ENCODE assay signal across 8 cellular contexts in the genomic region with DNA sequence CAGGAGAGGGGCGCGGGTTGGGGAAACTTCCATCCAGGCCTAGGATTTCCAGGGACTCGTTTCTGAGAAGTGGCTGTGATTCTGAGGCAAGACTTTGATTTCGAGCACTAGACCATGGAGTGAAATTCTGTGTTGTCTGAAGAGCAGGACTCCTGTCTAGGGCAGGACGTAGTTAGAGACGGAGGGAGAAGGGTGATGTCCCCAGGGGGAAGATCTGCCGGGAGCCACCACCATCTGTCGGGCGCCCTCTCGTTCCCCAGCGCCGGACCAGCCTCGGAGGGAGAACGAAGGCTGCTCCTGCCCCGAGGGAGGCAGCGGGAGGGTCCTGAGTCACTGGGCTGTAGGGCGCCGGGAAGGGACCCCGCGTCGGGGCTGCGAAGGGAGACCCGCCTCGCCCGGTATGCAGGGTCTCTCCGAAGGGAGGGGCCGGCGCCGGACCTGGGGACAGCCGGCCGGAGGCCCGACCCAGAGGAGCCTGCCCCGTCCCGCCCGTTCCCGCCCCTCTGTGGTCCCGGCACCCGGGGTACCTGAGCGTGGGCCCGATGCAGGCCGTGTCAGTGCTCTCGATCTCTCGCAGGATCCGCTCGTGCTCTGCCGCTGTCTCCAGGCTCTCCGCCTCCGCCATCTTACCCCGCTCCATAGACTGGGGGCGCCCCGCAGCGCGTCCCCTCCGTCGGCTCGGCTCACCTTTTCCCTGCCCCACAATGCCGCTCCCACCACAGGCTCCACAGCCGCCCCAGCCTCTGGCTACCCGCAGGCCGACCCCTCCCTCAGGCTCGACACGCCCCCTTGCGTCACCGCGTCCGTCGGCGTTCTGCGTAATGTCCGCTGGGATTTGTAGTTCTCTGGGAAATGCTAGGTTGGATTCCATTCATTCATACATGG. TPM values are rescaled to one million over a fixed set of nuclear protein-coding genes. Genes with fewer than 3 reads are reported as not detected.
DNase-seq lines count a peak whose midpoint lies in the region; ATAC-seq and TF ChIP-seq lines count a peak whose summit lies in the region.

EXOC6B (minus strand) TSS at position 763 of the 885 bp plus-strand sequence.

- ATAC-seq in GM19397 (IDR thresholded peaks at IDR 0.05; ENCODE audit: unreplicated experiment) = peak; percentile 97
- ATAC-seq in HG03565 (IDR thresholded peaks at IDR 0.05; ENCODE audit: unreplicated experiment) = peak; percentile 90
- peak; percentile 88 for ATAC-seq in activated CD8-positive, alpha-beta T cell treated with anti-CD3 and anti-CD28 coated beads for 36 hours
- ATAC-seq in lower lobe of right lung = peak; percentile 98 to 99

- intact Hi-C loops in activated CD8-positive, alpha-beta T cell treated with anti-CD3 and anti-CD28 coated beads for 36 hours (cut with micrococcal nuclease) = no loop called here
- intact Hi-C loops in lower lobe of right lung (cut with DNase I) = no loop called here

- no peaks in the 10 kb centered on the region for H3K9me3 Mint-ChIP-seq in activated CD8-positive, alpha-beta T cell treated with anti-CD3 and anti-CD28 coated beads for 36 hours

- H3K36me3 Mint-ChIP-seq in activated CD8-positive, alpha-beta T cell treated with anti-CD3 and anti-CD28 coated beads for 36 hours (ENCODE audit: low read depth) = peaks cover 5% of the 10 kb centered on the region

- no peaks in the 10 kb centered on the region for H3K9me3 ChIP-seq in lower lobe of right lung

- peak within 1 kb of the TSS; percentile 91 for H3K4me3 Mint-ChIP-seq in activated CD8-positive, alpha-beta T cell treated with anti-CD3 and anti-CD28 coated beads for 36 hours

- CTCF ChIA-PET in activated CD8-positive, alpha-beta T cell treated with anti-CD3 and anti-CD28 coated beads for 36 hours (lab: Charles Lee) = interaction anchor here (1.1 to 2.0 kb wide), 2 partner anchors 13 to 38 kb away, joined by 3 to 4 read pairs; no protein-coding TSS in a partner anchor

- H3K27me3 Mint-ChIP-seq in activated CD8-positive, alpha-beta T cell treated with anti-CD3 and anti-CD28 coated beads for 36 hours = peaks cover 1% of the 10 kb centered on the region

- H3K27ac Mint-ChIP-seq in activated CD8-positive, alpha-beta T cell treated with anti-CD3 and anti-CD28 coated beads for 36 hours = peak within 1 kb of the TSS; percentile 75

- H3K4me1 Mint-ChIP-seq in activated CD8-positive, alpha-beta T cell treated with anti-CD3 and anti-CD28 coated beads for 36 hours (ENCODE audit: low read depth) = peaks cover 34% of the 10 kb centered on the region

- POLR2A ChIA-PET in activated CD8-positive, alpha-beta T cell treated with anti-CD3 and anti-CD28 coated beads for 36 hours (lab: Charles Lee) = no interaction called here

- H3K4me3 ChIP-seq in lower lobe of right lung = peak within 1 kb of the TSS; percentile 85

- no peaks in the 10 kb centered on the region for H3K27me3 ChIP-seq in lower lobe of right lung (ENCODE audit: low read depth)

- H3K4me1 ChIP-seq in lower lobe of right lung = peaks cover 9% of the 10 kb centered on the region

- H3K36me3 ChIP-seq in lower lobe of right lung = no peaks in the 10 kb centered on the region

- peak; percentile 38 to 92 (median 83) for DNase-seq in C1 segment of cervical spinal cord (lab: John Stamatoyannopoulos, UW)
- DNase-seq in NCI-H774 (lab: John Stamatoyannopoulos, UW) = peak; percentile 83
- DNase-seq in activated CD8-positive, alpha-beta T cell treated with anti-CD3 and anti-CD28 coated beads for 36 hours = peak; percentile 90
- DNase-seq in effector CD4-positive, alpha-beta T cell = peak; percentile 76
- DNase-seq in lower lobe of right lung = peak; percentile 94
- peak; percentile 54 to 87 (median 68) for DNase-seq in stimulated activated CD4-positive, alpha-beta T cell treated with anti-CD3 and anti-CD28 coated beads, TNF-alpha, amount 100 ng/mL, for 1 hour (ENCODE audit: low read depth in 3 of 3, low spot score in 1 of 3)

- TF ChIP-seq CTCF in activated CD8-positive, alpha-beta T cell treated with anti-CD3 and anti-CD28 coated beads for 36 hours (IDR thresholded peaks at IDR 0.05) = no peak
- peak; percentile 7 for TF ChIP-seq CTCF in lower lobe of right lung (IDR thresholded peaks at IDR 0.05)

- H3K27ac ChIP-seq in lower lobe of right lung = peak within 1 kb of the TSS; percentile 84

RNA-seq across cellular contexts. Expression of gene EXOC6B, which starts in this region (rescaled TPM):
- 1 to 10 TPM; 6.2 to 8.3 TPM for total RNA-seq in activated CD8-positive, alpha-beta T cell treated with anti-CD3 and anti-CD28 coated beads for 36 hours
- 33.0 TPM for total RNA-seq in lower lobe of right lung

Comparison
In these comparisons a context has a peak if more than half of its experiments do, and no peak if none do; other contexts are left out.
1. Peak in every context shown above with its lines: DNase-seq, ATAC-seq, H3K4me3 ChIP-seq and H3K27ac ChIP-seq.